In the genomic region with DNA sequence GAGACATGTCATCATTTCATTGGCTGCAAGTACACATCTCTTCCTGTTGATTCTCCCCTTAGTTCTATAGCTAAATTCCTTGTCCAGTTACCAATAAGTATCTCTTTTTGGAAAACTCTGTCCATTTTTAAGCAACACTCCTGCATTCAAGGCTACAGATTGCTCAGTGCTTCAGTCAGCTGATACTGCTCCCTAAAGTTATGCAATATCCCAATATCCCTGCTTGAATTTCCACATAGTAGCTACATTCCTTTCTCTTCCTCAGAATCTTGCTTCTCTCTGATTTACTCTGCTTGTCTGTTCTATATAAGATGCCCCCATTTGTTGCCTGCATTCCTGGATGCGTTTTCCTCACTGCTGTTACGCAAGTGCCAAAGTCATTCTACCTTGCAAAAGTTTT, we compare ENCODE assay signal across 1 cellular context.
TF ChIP-seq lines count a peak whose summit lies in the region.

No MANE protein-coding gene starts in this region.

TF ChIP-seq in K562, 482 proteins besides CTCF, POLR2A, EP300 and RAD21 (continued from another document):
- TF ChIP-seq SIRT6 (IDR thresholded peaks at IDR 0.05; ENCODE audit: low read depth, low read length) (no peak), ZNF12 (CRISPR knock-in tag; IDR thresholded peaks at IDR 0.05) (no peak), RBM14 (IDR thresholded peaks at IDR 0.05; ENCODE audit: borderline replicate concordance, insufficient read depth, low read depth, low read length) (no peak)
